In the genomic region with DNA sequence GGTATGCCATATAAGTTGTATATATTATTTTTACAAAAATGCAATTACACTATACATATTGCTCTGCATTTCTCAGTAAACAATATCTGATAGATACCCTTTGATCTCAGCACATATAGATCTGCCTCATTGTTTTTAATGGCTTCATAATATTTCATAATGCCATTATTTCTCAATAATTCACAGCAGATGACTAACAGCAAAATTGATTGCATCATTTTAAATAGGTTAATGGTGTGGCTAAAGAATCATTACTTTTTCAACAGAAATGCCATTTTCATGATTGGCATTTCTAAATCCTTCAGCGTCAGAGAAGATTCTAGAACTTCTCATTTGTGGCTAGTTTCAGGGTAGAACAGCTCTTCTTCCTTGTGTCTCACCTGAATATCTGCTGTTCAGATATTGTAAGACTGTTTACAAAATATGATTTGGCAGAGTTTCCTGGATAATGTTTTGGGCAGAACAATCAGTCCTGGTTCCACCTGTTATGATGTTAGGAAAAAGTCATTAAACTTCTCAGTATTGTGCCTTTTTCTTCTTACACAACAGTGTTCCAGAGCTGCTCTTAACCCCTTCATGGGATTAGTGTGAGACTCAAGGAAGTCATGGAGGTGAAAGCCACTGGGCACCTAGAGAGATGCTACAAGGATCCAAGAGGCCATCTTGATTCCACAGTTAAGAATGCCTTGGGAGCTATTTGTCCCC, we compare ENCODE assay signal across 15 cellular contexts.
DNase-seq lines count a peak whose midpoint lies in the region; ATAC-seq, FAIRE-seq and TF ChIP-seq lines count a peak whose summit lies in the region.
"Had no signal": no experiment of that assay in that cellular context is flagged by ENCODE, and none has a peak within 500 bp of the region (broad histone marks: within the 10 kb centered on the region; RNA-seq: fewer than 3 reads in every experiment).

No MANE protein-coding gene starts in this region.

- no peak overlapping the region for H3K4me2 ChIP-seq in K562 (ENCODE audit: insufficient read depth, low read length)
- H3K4me2 ChIP-seq in keratinocyte (ENCODE audit: control insufficient read depth, extremely low read depth, insufficient read depth, low read depth, low read length), result no peak overlapping the region

- H3K27ac ChIP-seq in K562 (ENCODE audit: extremely low read depth, low read depth, low read length), result no peak overlapping the region
- H3K27ac ChIP-seq in keratinocyte (ENCODE audit: control insufficient read depth, insufficient read depth, low read length), result peak overlapping the region; percentile 16
- no peak overlapping the region for H3K27ac ChIP-seq in suprapubic skin

- WGBS in K562 (ENCODE audit: insufficient coverage, low coverage, missing lambda C conversion rate), result 0% methylated on average over 1 of the region's 1 CpG
- WGBS in suprapubic skin, result 74% methylated on average over 1 of the region's 1 CpG

- no peak overlapping the region for H3K4me3 ChIP-seq in AG10803 (ENCODE audit: low read length)
- H3K4me3 ChIP-seq in K562, result no peak overlapping the region
- H3K4me3 ChIP-seq in keratinocyte (ENCODE audit: control insufficient read depth in 2 of 3, extremely low read depth in 1 of 3, insufficient read depth in 2 of 3, low read depth in 1 of 3, low read length in 3 of 3), result no peak overlapping the region
- no peak overlapping the region for H3K4me3 ChIP-seq in suprapubic skin

- DNase-seq in AG10803 (ENCODE audit: low read depth), result peak; percentile 28
- peak; percentile 27 to 52 for DNase-seq in NOMO-1 (lab: John Stamatoyannopoulos, UW; ENCODE audit: unreplicated experiment in 2 of 2)
- DNase-seq in K562 (ENCODE audit: extremely low read depth in 1 of 4, low spot score in 3 of 4), result no peak
- DNase-seq in keratinocyte (ENCODE audit: low read depth, low spot score), result no peak
- DNase-seq in DMS79 (lab: John Stamatoyannopoulos, UW), result no peak
- no peak for DNase-seq in NCI-H2107 (lab: John Stamatoyannopoulos, UW)
- DNase-seq in EL, result no peak
- no peak for DNase-seq in suprapubic skin (ENCODE audit: low spot score in 2 of 2)
- DNase-seq: Caco-2, DMS153, NCI-H1417 treated with DMSO at 0.1 percent for 48 hours, NCI-H2029 treated with DMSO at 0.1 percent for 48 hours, NCI-H748 treated with DMSO at 0.1 percent for 48 hours, SHP77 treated with DMSO at 0.1 percent for 48 hours had no signal

- no peak for ATAC-seq in K562

- no peaks in the 10 kb centered on the region for H4K20me1 ChIP-seq in K562 (replicated peaks; ENCODE audit: control insufficient read depth, insufficient read depth, low read length)
- no peaks in the 10 kb centered on the region for H4K20me1 ChIP-seq in keratinocyte (ENCODE audit: control insufficient read depth, extremely low read depth, insufficient read depth, low read length)

- no TSS peak for BruUV-seq in K562 (replicated peaks; lab: Mats Ljungman, UMichigan)

- TF ChIP-seq POLR2A in K562 (conservative IDR thresholded peaks at IDR 0.05) (no peak), suprapubic skin (IDR thresholded peaks at IDR 0.05) (no peak)

- H3K9me1 ChIP-seq in K562 (ENCODE audit: control insufficient read depth, insufficient read depth, low read length), result no peaks in the 10 kb centered on the region
- H3K9me1 ChIP-seq in keratinocyte (ENCODE audit: control insufficient read depth, extremely low read depth, insufficient read depth, low read length), result no peaks in the 10 kb centered on the region

- FAIRE-seq in K562 (lab: Jason Lieb, UNC) (no peak), keratinocyte (lab: Jason Lieb, UNC) (peak; percentile 44)
- FAIRE-seq: GM19239 had no signal

- dilution Hi-C loops in keratinocyte (cut with MboI; ENCODE audit: extremely low pct_ligation_motif_present, low sequenced_read_pairs), result no loop called here

- TF ChIP-seq RAD21 in K562 (CRISPR knock-in tag; conservative IDR thresholded peaks at IDR 0.05 in 1 of 2, IDR thresholded peaks at IDR 0.05 in 1 of 2), result no peak

- H3K36me3 ChIP-seq in K562 (ENCODE audit: control insufficient read depth, insufficient read depth, low read length), result no peaks in the 10 kb centered on the region
- H3K36me3 ChIP-seq in keratinocyte (ENCODE audit: control insufficient read depth in 2 of 2, extremely low read depth in 1 of 2, insufficient read depth in 2 of 2, low read length in 2 of 2), result peaks cover 0 to 2% of the 10 kb centered on the region in 2 experiments
- no peaks in the 10 kb centered on the region for H3K36me3 ChIP-seq in suprapubic skin

- no peak overlapping the region for H2AFZ ChIP-seq in K562 (ENCODE audit: low read depth, low read length)
- H2AFZ ChIP-seq in keratinocyte (ENCODE audit: control insufficient read depth, low read length), result no peak overlapping the region

- H3K4me1 ChIP-seq in K562 (replicated peaks in 1 of 2; ENCODE audit: control insufficient read depth in 2 of 2, insufficient read depth in 2 of 2, low read length in 2 of 2) (no peaks in the 10 kb centered on the region), keratinocyte (ENCODE audit: control insufficient read depth, extremely low read depth, insufficient read depth, low read length) (peaks cover 44% of the 10 kb centered on the region), suprapubic skin (peaks cover 30% of the 10 kb centered on the region)

- CTCF ChIA-PET in K562 (lab: Yijun Ruan, JAX; ENCODE audit: low intra/inter-chr PET ratio), result no interaction called here

- H3K27me3 ChIP-seq in K562 (ENCODE audit: control insufficient read depth in 2 of 2, insufficient read depth in 2 of 2, low read length in 2 of 2) (peaks cover 0 to 4% of the 10 kb centered on the region in 2 experiments; a peak in 1 of 5 replicates), keratinocyte (ENCODE audit: control insufficient read depth, extremely low read depth, insufficient read depth, low read length) (no peaks in the 10 kb centered on the region), suprapubic skin (no peaks in the 10 kb centered on the region)

- in situ Hi-C loops in K562 (cut with MboI), result no loop called here

- POLR2A ChIA-PET in K562 (lab: Yijun Ruan, JAX), result interaction anchor here (1.1 kb wide), 1 partner anchor 11 kb away, joined by 4 read pairs; no protein-coding TSS in a partner anchor

- H3K79me2 ChIP-seq in K562 (ENCODE audit: control insufficient read depth, insufficient read depth, low read length) (no peaks in the 10 kb centered on the region), keratinocyte (ENCODE audit: control insufficient read depth, insufficient read depth, low read length) (no peaks in the 10 kb centered on the region)

- TF ChIP-seq EP300 in K562 (IDR thresholded peaks at IDR 0.05; ENCODE audit: low read length) (no peak), suprapubic skin (IDR thresholded peaks at IDR 0.05) (no peak)

- no peak for TF ChIP-seq CTCF in AG10803 (conservative IDR thresholded peaks at IDR 0.05; ENCODE audit: low read length)
- no peak for TF ChIP-seq CTCF in K562 (IDR thresholded peaks at IDR 0.05 in 2 of 3, conservative IDR thresholded peaks at IDR 0.05 in 1 of 3; ENCODE audit: insufficient read depth in 2 of 3, low read depth in 1 of 3, low read length in 3 of 3)
- no peak for TF ChIP-seq CTCF in keratinocyte (optimal IDR thresholded peaks at IDR 0.05 in 1 of 3, IDR thresholded peaks at IDR 0.05 in 1 of 3, conservative IDR thresholded peaks at IDR 0.05 in 1 of 3; ENCODE audit: extremely low read depth in 1 of 3, insufficient read depth in 2 of 3, low read length in 3 of 3)
- TF ChIP-seq CTCF in suprapubic skin (IDR thresholded peaks at IDR 0.05), result no peak

- intact Hi-C loops in K562 (cut with micrococcal nuclease), result no loop called here

- H3K9ac ChIP-seq in K562 (ENCODE audit: insufficient read depth in 1 of 2, low read depth in 2 of 2, low read length in 2 of 2) (no peak overlapping the region), keratinocyte (ENCODE audit: control insufficient read depth, extremely low read depth, insufficient read depth, low read length) (no peak overlapping the region)

- H3K9me3 ChIP-seq in K562 (replicated peaks; ENCODE audit: control insufficient read depth, insufficient read depth, low read depth, low read length) (no peaks in the 10 kb centered on the region), keratinocyte (ENCODE audit: control insufficient read depth, low read depth, low read length) (no peaks in the 10 kb centered on the region), suprapubic skin (no peaks in the 10 kb centered on the region)
- H3K9me3 ChIP-seq: Caco-2 had no signal

TF ChIP-seq in K562, 482 proteins besides CTCF, POLR2A, EP300 and RAD21:
- TF ChIP-seq CEBPG (CRISPR knock-in tag; IDR thresholded peaks at IDR 0.05) (no peak), CEBPG (tag; conservative IDR thresholded peaks at IDR 0.05 in 1 of 2, IDR thresholded peaks at IDR 0.05 in 1 of 2) (peak in 1 of 2 experiments; percentile 71; a peak in 3 of 4 replicates), CEBPB (tag; IDR thresholded peaks at IDR 0.05) (peak; percentile 55), NEUROD1 (IDR thresholded peaks at IDR 0.05; ENCODE audit: borderline replicate concordance, low read depth, low read length, partially characterized antibody) (no peak)
TF ChIP-seq in K562: peak in this region for 2.

Comparison
In these comparisons a context has a peak if more than half of its experiments do, and no peak if none do; other contexts are left out.
1. DNase-seq: peak in AG10803 (single experiment) and NOMO-1 (2 of 2); none in K562 (0 of 4), keratinocyte (single experiment), DMS79 (single experiment), NCI-H2107 (single experiment), EL (single experiment) and suprapubic skin (0 of 2).